26 cellular contexts compared by ENCODE assay signal in genomic region chr13:71760226-71760591, GRCh38.
DNase-seq lines count a peak whose midpoint lies in the region; ATAC-seq, FAIRE-seq and TF ChIP-seq lines count a peak whose summit lies in the region.
"Had no signal": no experiment of that assay in that cellular context is flagged by ENCODE, and none has a peak within 500 bp of the region (broad histone marks: within the 10 kb centered on the region; RNA-seq: fewer than 3 reads in every experiment).

No MANE protein-coding gene starts in this region.

- no peak for TF ChIP-seq POLR2A in prostate gland (IDR thresholded peaks at IDR 0.05)

- 49 to 70% methylated on average over 2 to 3 of the region's 5 CpGs for WGBS in mesodermal cell (ENCODE audit: insufficient coverage in 2 of 2), 2 experiments
- WGBS in prostate gland: 68% methylated on average over 5 of the region's 5 CpGs

- no peak for TF ChIP-seq CTCF in astrocyte (IDR thresholded peaks at IDR 0.05; ENCODE audit: insufficient read depth, low read depth, low read length)
- TF ChIP-seq CTCF in prostate gland (IDR thresholded peaks at IDR 0.05): no peak

- no peaks in the 10 kb centered on the region for H3K36me3 Mint-ChIP-seq in astrocyte (ENCODE audit: low read depth, unreplicated experiment)
- H3K36me3 Mint-ChIP-seq: memory B cell, natural killer cell had no signal

- no peaks in the 10 kb centered on the region for H4K20me1 ChIP-seq in astrocyte (ENCODE audit: insufficient read depth, low read length)
- H4K20me1 ChIP-seq: BLaER1 had no signal

- H3K4me3 Mint-ChIP-seq in astrocyte (ENCODE audit: unreplicated experiment): no peak overlapping the region
- H3K4me3 Mint-ChIP-seq: activated T-cell treated with anti-CD3 and anti-CD28 coated beads, Interleukin-2, amount 50 U/mL, for 72 hours; memory B cell; natural killer cell had no signal

- no peaks in the 10 kb centered on the region for H3K9me3 ChIP-seq in astrocyte (ENCODE audit: insufficient read depth, low read depth, low read length)
- H3K9me3 ChIP-seq in mesodermal cell (ENCODE audit: control insufficient read depth, low read length): no peaks in the 10 kb centered on the region
- no peaks in the 10 kb centered on the region for H3K9me3 ChIP-seq in prostate gland
- H3K9me3 ChIP-seq: BLaER1, esophagus squamous epithelium, gastroesophageal sphincter, spleen had no signal

- peak overlapping the region; percentile 63 for H3K4me2 ChIP-seq in astrocyte (ENCODE audit: low read length)
- H3K4me2 ChIP-seq: BLaER1 had no signal

- no peak for FAIRE-seq in astrocyte (lab: Jason Lieb, UNC)
- FAIRE-seq: TTC549, urothelium cell line had no signal

- H3K9me3 Mint-ChIP-seq in astrocyte (ENCODE audit: unreplicated experiment): peaks cover 2% of the 10 kb centered on the region

- no peaks in the 10 kb centered on the region for H3K27me3 Mint-ChIP-seq in astrocyte (ENCODE audit: low read depth, unreplicated experiment)
- H3K27me3 Mint-ChIP-seq: memory B cell had no signal

- H3K27me3 ChIP-seq in astrocyte (ENCODE audit: insufficient read depth, low read length) (no peaks in the 10 kb centered on the region), prostate gland (replicated peaks; ENCODE audit: insufficient read depth) (no peaks in the 10 kb centered on the region)
- H3K27me3 ChIP-seq: BLaER1, esophagus squamous epithelium, gastroesophageal sphincter, spleen had no signal

- H3K27ac Mint-ChIP-seq in astrocyte (ENCODE audit: unreplicated experiment): no peak overlapping the region
- H3K27ac Mint-ChIP-seq: activated T-cell treated with anti-CD3 and anti-CD28 coated beads, Interleukin-2, amount 50 U/mL, for 72 hours; memory B cell; natural killer cell had no signal

- H2AFZ ChIP-seq in astrocyte (ENCODE audit: low read depth, low read length): peak overlapping the region; percentile 44

- H3K9ac ChIP-seq in astrocyte (ENCODE audit: low read length): peak overlapping the region; percentile 16
- H3K9ac ChIP-seq: BLaER1 had no signal

- DNase-seq in NCI-H510A treated with DMSO at 0.1 percent for 48 hours (lab: John Stamatoyannopoulos, UW) (peak; percentile 38), NCI-H510A (lab: John Stamatoyannopoulos, UW) (no peak), astrocyte (ENCODE audit: low read depth) (no peak), LoVo (ENCODE audit: low spot score) (no peak), prostate gland (ENCODE audit: low spot score) (no peak)
- DNase-seq: activated naive CD4-positive, alpha-beta T cell treated with anti-CD3 and anti-CD28 coated beads, Interleukin-2, amount 50 U/mL, for 16 hours; activated T-cell treated with anti-CD3 and anti-CD28 coated beads, Interleukin-2, amount 50 U/mL, for 72 hours; anterior cingulate cortex; cerebellar nuclear complex; effector CD4-positive, alpha-beta T cell; esophagus squamous epithelium; IMR-90; left cardiac atrium; natural killer cell; OCI-M1; spleen; stimulated activated CD4-positive, alpha-beta T cell treated with anti-CD3 and anti-CD28 coated beads, Interleukin-4, amount 100 ng/mL, for 4 hours had no signal

- ATAC-seq in HG02763 (IDR thresholded peaks at IDR 0.05; ENCODE audit: unreplicated experiment) (no peak), esophagus mucosa (no peak)
- ATAC-seq: activated T-cell treated with anti-CD3 and anti-CD28 coated beads, Interleukin-2, amount 50 U/mL, for 72 hours; gastroesophageal sphincter; left cardiac atrium; natural killer cell; Right ventricle myocardium inferior had no signal

- H3K27ac ChIP-seq in astrocyte (ENCODE audit: low read depth, low read length): peak overlapping the region; percentile 24
- H3K27ac ChIP-seq in mesodermal cell (ENCODE audit: low read depth, low read length, severe bottlenecking): peak overlapping the region; percentile 46
- no peak overlapping the region for H3K27ac ChIP-seq in prostate gland
- H3K27ac ChIP-seq: BLaER1, esophagus squamous epithelium, gastroesophageal sphincter, spleen had no signal

- no peaks in the 10 kb centered on the region for H3K79me2 ChIP-seq in astrocyte (ENCODE audit: insufficient read depth, low read length)

- no peaks in the 10 kb centered on the region for H3K36me3 ChIP-seq in astrocyte (ENCODE audit: insufficient read depth, low read length)
- H3K36me3 ChIP-seq in mesodermal cell (ENCODE audit: control insufficient read depth, insufficient read depth, low read length): no peaks in the 10 kb centered on the region
- H3K36me3 ChIP-seq in prostate gland: no peaks in the 10 kb centered on the region
- H3K36me3 ChIP-seq: BLaER1, esophagus squamous epithelium, gastroesophageal sphincter, spleen had no signal

- H3K4me1 Mint-ChIP-seq in astrocyte (ENCODE audit: low read depth, unreplicated experiment): peaks cover 8% of the 10 kb centered on the region
- H3K4me1 Mint-ChIP-seq: memory B cell, natural killer cell had no signal

- H3K4me3 ChIP-seq in astrocyte (ENCODE audit: insufficient read depth, low read depth, low read length) (peak overlapping the region; percentile 15), mesodermal cell (ENCODE audit: extremely low read depth, insufficient read depth, low read length, poor library complexity, severe bottlenecking) (no peak overlapping the region), prostate gland (no peak overlapping the region)
- H3K4me3 ChIP-seq: BLaER1, esophagus squamous epithelium, gastroesophageal sphincter, spleen had no signal

- intact Hi-C loops in prostate gland (cut with DNase I): no loop called here

- no peaks in the 10 kb centered on the region for H3K4me1 ChIP-seq in astrocyte (ENCODE audit: insufficient read depth, low read length)
- H3K4me1 ChIP-seq in mesodermal cell (ENCODE audit: control insufficient read depth, insufficient read depth, low read length, poor library complexity, severe bottlenecking): peaks cover 14% of the 10 kb centered on the region
- H3K4me1 ChIP-seq in prostate gland (replicated peaks): no peaks in the 10 kb centered on the region
- H3K4me1 ChIP-seq: BLaER1, esophagus squamous epithelium, gastroesophageal sphincter had no signal

Comparison
In these comparisons a context has a peak if more than half of its experiments do, and no peak if none do; other contexts are left out.
1. H3K27ac ChIP-seq: peak in astrocyte (single experiment) and mesodermal cell (single experiment); none in prostate gland (0 of 2).